Comparison of ENCODE assay signal across 13 cellular contexts in genomic region chr18:45521777-45522176, GRCh38.
DNase-seq lines count a peak whose midpoint lies in the region; ATAC-seq, FAIRE-seq and TF ChIP-seq lines count a peak whose summit lies in the region.
"Had no signal": no experiment of that assay in that cellular context is flagged by ENCODE, and none has a peak within 500 bp of the region (broad histone marks: within the 10 kb centered on the region; RNA-seq: fewer than 3 reads in every experiment).

No MANE protein-coding gene starts in this region.

- ATAC-seq in Right ventricle myocardium superior (ENCODE audit: poor library complexity): no peak
- ATAC-seq in left ventricle myocardium superior: no peak
- no peak for ATAC-seq in upper lobe of right lung
- ATAC-seq in GM18505 (IDR thresholded peaks at IDR 0.05; ENCODE audit: unreplicated experiment): no peak
- ATAC-seq in GM21825 (IDR thresholded peaks at IDR 0.05; ENCODE audit: unreplicated experiment): no peak
- ATAC-seq: gastrocnemius medialis had no signal

- dilution Hi-C loops in keratinocyte (cut with MboI; ENCODE audit: extremely low pct_ligation_motif_present, low sequenced_read_pairs): no loop called here

- no peak for TF ChIP-seq CTCF in keratinocyte (optimal IDR thresholded peaks at IDR 0.05 in 1 of 3, IDR thresholded peaks at IDR 0.05 in 1 of 3, conservative IDR thresholded peaks at IDR 0.05 in 1 of 3; ENCODE audit: extremely low read depth in 1 of 3, insufficient read depth in 2 of 3, low read length in 3 of 3)
- TF ChIP-seq CTCF in upper lobe of right lung (IDR thresholded peaks at IDR 0.05): no peak
- TF ChIP-seq CTCF in H9 (conservative IDR thresholded peaks at IDR 0.05): no peak

- H2BK15ac ChIP-seq in H9 (ENCODE audit: low read depth, low read length): no peak overlapping the region

- no peak overlapping the region for H2BK20ac ChIP-seq in H9 (ENCODE audit: low read depth, low read length, poor library complexity, severe bottlenecking)

- H2AFZ ChIP-seq in keratinocyte (ENCODE audit: control insufficient read depth, low read length) (no peak overlapping the region), H9 (ENCODE audit: low read length) (no peak overlapping the region)

- H3K9me3 ChIP-seq in keratinocyte (ENCODE audit: control insufficient read depth, low read depth, low read length) (no peaks in the 10 kb centered on the region), upper lobe of right lung (no peaks in the 10 kb centered on the region), H9 (ENCODE audit: control insufficient read depth, low read depth, low read length) (no peaks in the 10 kb centered on the region)
- H3K9me3 ChIP-seq: gastrocnemius medialis had no signal

- no peaks in the 10 kb centered on the region for H3K4me1 Mint-ChIP-seq in H9

- H3K4me2 ChIP-seq in keratinocyte (ENCODE audit: control insufficient read depth, extremely low read depth, insufficient read depth, low read depth, low read length) (no peak overlapping the region), H9 (ENCODE audit: insufficient read depth, insufficient read length, low read length) (no peak overlapping the region)

- no peak overlapping the region for H3K4me3 Mint-ChIP-seq in H9

- no peaks in the 10 kb centered on the region for H3K23me2 ChIP-seq in H9 (ENCODE audit: insufficient read length, low read depth, low read length, poor library complexity, severe bottlenecking)

- TF ChIP-seq POLR2A in GM18505 (IDR thresholded peaks at IDR 0.05; ENCODE audit: borderline replicate concordance, extremely low read depth, insufficient read depth, insufficient read length): no peak

- no peak overlapping the region for H4K8ac ChIP-seq in H9 (replicated peaks; ENCODE audit: insufficient read length, low read depth, low read length)

- no peak overlapping the region for H4K91ac ChIP-seq in H9 (ENCODE audit: insufficient read length, low read depth, low read length)

- no peak overlapping the region for H3K4me3 ChIP-seq in keratinocyte (ENCODE audit: control insufficient read depth in 2 of 3, extremely low read depth in 1 of 3, insufficient read depth in 2 of 3, low read depth in 1 of 3, low read length in 3 of 3)
- no peak overlapping the region for H3K4me3 ChIP-seq in upper lobe of right lung
- H3K4me3 ChIP-seq: gastrocnemius medialis had no signal

- H3K56ac ChIP-seq in H9 (ENCODE audit: insufficient read length, low read depth, low read length): no peak overlapping the region

- H3K4me1 ChIP-seq in keratinocyte (ENCODE audit: control insufficient read depth, extremely low read depth, insufficient read depth, low read length): peaks cover 5% of the 10 kb centered on the region
- peaks cover 7% of the 10 kb centered on the region for H3K4me1 ChIP-seq in upper lobe of right lung
- no peaks in the 10 kb centered on the region for H3K4me1 ChIP-seq in H9 (ENCODE audit: insufficient read depth, low read length)

- no peak overlapping the region; a peak in 1 of 7 replicates for H3K27ac Mint-ChIP-seq in H9

- H2BK12ac ChIP-seq in H9 (ENCODE audit: insufficient read length, low read depth, low read length): no peak overlapping the region

- H2AK5ac ChIP-seq in H9 (ENCODE audit: insufficient read length, low read length): no peak overlapping the region

- H3K27me3 ChIP-seq in keratinocyte (ENCODE audit: control insufficient read depth, extremely low read depth, insufficient read depth, low read length): no peaks in the 10 kb centered on the region
- H3K27me3 ChIP-seq in upper lobe of right lung: no peaks in the 10 kb centered on the region
- no peaks in the 10 kb centered on the region for H3K27me3 ChIP-seq in H9 (ENCODE audit: insufficient read depth, low read length)
- H3K27me3 ChIP-seq: gastrocnemius medialis had no signal

- H3T11ph ChIP-seq in H9 (ENCODE audit: low read length): no peak overlapping the region

- WGBS in H9 (ENCODE audit: extremely low coverage, insufficient read length, low lambda C conversion rate): no CpG with 5 or more reads among the region's 3 CpGs

- peak; percentile 46 for DNase-seq in Right ventricle myocardium superior
- DNase-seq in left ventricle myocardium superior: no peak
- peak; percentile 54 for DNase-seq in astrocyte of the hippocampus (ENCODE audit: low read depth, low spot score)
- no peak for DNase-seq in keratinocyte (ENCODE audit: low read depth, low spot score)
- DNase-seq in upper lobe of right lung: no peak
- no peak for DNase-seq in H9
- DNase-seq: DMS53; gastrocnemius medialis; KBM-7; stimulated activated CD4-positive, alpha-beta T cell treated with anti-CD3 and anti-CD28 coated beads, Interleukin-2, amount 100 ng/mL, for 48 hours; substantia nigra had no signal

- no peak overlapping the region for H2BK120ac ChIP-seq in H9 (ENCODE audit: low read depth, low read length, poor library complexity, severe bottlenecking)

- no peaks in the 10 kb centered on the region for H3K79me2 ChIP-seq in keratinocyte (ENCODE audit: control insufficient read depth, insufficient read depth, low read length)
- no peaks in the 10 kb centered on the region for H3K79me2 ChIP-seq in H9 (ENCODE audit: insufficient read depth, low read length)

- no peak overlapping the region for H3K18ac ChIP-seq in H9 (ENCODE audit: insufficient read length, low read depth, low read length)

- no peak overlapping the region for H4K5ac ChIP-seq in H9 (ENCODE audit: insufficient read length, low read depth, low read length)

- H3K9ac ChIP-seq in keratinocyte (ENCODE audit: control insufficient read depth, extremely low read depth, insufficient read depth, low read length): no peak overlapping the region
- H3K9ac ChIP-seq in H9 (ENCODE audit: extremely low read depth, insufficient read length, low read length): no peak overlapping the region

- peak; percentile 44 for FAIRE-seq in keratinocyte (lab: Jason Lieb, UNC)

- no peak overlapping the region for H3K14ac ChIP-seq in H9 (ENCODE audit: insufficient read depth, low read length)

- H3K27me3 Mint-ChIP-seq in H9 (ENCODE audit: low read depth): peaks cover 3% of the 10 kb centered on the region; the same call in 1 of the 2 replicates

- H2BK5ac ChIP-seq in H9 (ENCODE audit: insufficient read length, low read length): no peak overlapping the region

- H3K36me3 Mint-ChIP-seq in H9 (ENCODE audit: insufficient read depth in 1 of 3, low read depth in 3 of 3): no peaks in the 10 kb centered on the region

- no peak overlapping the region for H3K27ac ChIP-seq in keratinocyte (ENCODE audit: control insufficient read depth, insufficient read depth, low read length)
- H3K27ac ChIP-seq in upper lobe of right lung: peak overlapping the region; percentile 58
- no peak overlapping the region for H3K27ac ChIP-seq in H9 (ENCODE audit: insufficient read length, low read depth, low read length)
- H3K27ac ChIP-seq: gastrocnemius medialis had no signal

- no peak overlapping the region for H3K23ac ChIP-seq in H9 (ENCODE audit: insufficient read length, low read depth, low read length)

- H3K36me3 ChIP-seq in keratinocyte (ENCODE audit: control insufficient read depth in 2 of 2, extremely low read depth in 1 of 2, insufficient read depth in 2 of 2, low read length in 2 of 2) (no peaks in the 10 kb centered on the region), upper lobe of right lung (no peaks in the 10 kb centered on the region)
- H3K36me3 ChIP-seq: gastrocnemius medialis had no signal

- no peaks in the 10 kb centered on the region for H3K9me3 Mint-ChIP-seq in H9

- intact Hi-C loops in Right ventricle myocardium superior (cut with DNase I) (no loop called here), left ventricle myocardium superior (cut with micrococcal nuclease) (no loop called here), upper lobe of right lung (cut with DNase I) (no loop called here)

- no peak overlapping the region for H3K4ac ChIP-seq in H9 (ENCODE audit: low read depth, low read length)

- H3K9me1 ChIP-seq in keratinocyte (ENCODE audit: control insufficient read depth, extremely low read depth, insufficient read depth, low read length): no peaks in the 10 kb centered on the region

- no peaks in the 10 kb centered on the region for H4K20me1 ChIP-seq in keratinocyte (ENCODE audit: control insufficient read depth, extremely low read depth, insufficient read depth, low read length)
- no peaks in the 10 kb centered on the region for H4K20me1 ChIP-seq in H9 (ENCODE audit: control insufficient read depth, insufficient read depth, insufficient read length)

- H3K79me1 ChIP-seq in H9 (ENCODE audit: insufficient read depth, low read depth, low read length, poor library complexity, severe bottlenecking): no peaks in the 10 kb centered on the region

Comparison
In these comparisons a context has a peak if more than half of its experiments do, and no peak if none do; other contexts are left out.
1. DNase-seq: peak in Right ventricle myocardium superior (single experiment) and astrocyte of the hippocampus (single experiment); none in left ventricle myocardium superior (single experiment), keratinocyte (single experiment), upper lobe of right lung (single experiment) and H9 (single experiment).